Comparison of ENCODE assay signal across 12 cellular contexts in genomic region chr13:111043575-111043982, GRCh38.
DNase-seq lines count a peak whose midpoint lies in the region; ATAC-seq, FAIRE-seq and TF ChIP-seq lines count a peak whose summit lies in the region.
"Had no signal": no experiment of that assay in that cellular context is flagged by ENCODE, and none has a peak within 500 bp of the region (broad histone marks: within the 10 kb centered on the region; RNA-seq: fewer than 3 reads in every experiment).

No MANE protein-coding gene starts in this region.

- no peak overlapping the region for H2AFZ ChIP-seq in mammary epithelial cell (ENCODE audit: low read depth, low read length)

- POLR2A ChIA-PET in MCF 10A (lab: Yijun Ruan, JAX) = interaction anchor here (0.6 to 1.3 kb wide), 4 partner anchors 9 to 102 kb away, joined by 3 to 4 read pairs (median 3); no protein-coding TSS in a partner anchor

- H3K4me2 ChIP-seq in mammary epithelial cell (ENCODE audit: insufficient read depth, low read depth, low read length) = no peak overlapping the region

- no peaks in the 10 kb centered on the region for H3K4me1 ChIP-seq in mammary epithelial cell (ENCODE audit: insufficient read depth, low read length)
- H3K4me1 ChIP-seq in spleen = peaks cover 0 to 12% (median 0%) of the 10 kb centered on the region in 6 donors

- H3K27me3 Mint-ChIP-seq in MCF 10A (ENCODE audit: insufficient read depth, unreplicated experiment) = peaks cover 33% of the 10 kb centered on the region

- no peaks in the 10 kb centered on the region for H4K20me1 ChIP-seq in mammary epithelial cell (ENCODE audit: insufficient read depth, low read length)

- DNase-seq in mammary epithelial cell (peak; percentile 24), MCF 10A (ENCODE audit: unreplicated experiment) (no peak), NCI-H226 (peak; percentile 33), glomerular visceral epithelial cell (ENCODE audit: extremely low spot score) (peak; percentile 71), urothelium cell line (ENCODE audit: low spot score) (peak; percentile 75), spleen (no peak)
- DNase-seq in stimulated activated CD4-positive, alpha-beta T cell treated with anti-CD3 and anti-CD28 coated beads, Interleukin-4, amount 100 ng/mL, for 4 hours = no peak
- DNase-seq: activated T-cell treated with anti-CD3 and anti-CD28 coated beads, Interleukin-2, amount 50 U/mL, for 1 hour; dermis blood vessel endothelial cell; NCI-H2227 treated with DMSO at 0.1 percent for 48 hours; T-helper 1 cell had no signal

- CTCF ChIA-PET in mammary epithelial cell (lab: Charles Lee; ENCODE audit: low non-redundant PET) (interaction anchor here (0.6 kb wide), 1 partner anchor 24 kb away, joined by 4 read pairs; no protein-coding TSS in a partner anchor), MCF 10A (lab: Yijun Ruan, JAX) (interaction anchor here (2.2 kb wide), 1 partner anchor 24 kb away, joined by 5 read pairs; no protein-coding TSS in a partner anchor)

- peaks cover 14% of the 10 kb centered on the region for H3K4me1 Mint-ChIP-seq in MCF 10A (ENCODE audit: insufficient read depth, unreplicated experiment)

- peaks cover 2% of the 10 kb centered on the region for H3K27me3 ChIP-seq in mammary epithelial cell (ENCODE audit: insufficient read depth, low read length)
- peaks cover 0 to 6% (median 0%) of the 10 kb centered on the region in 7 donors for H3K27me3 ChIP-seq in spleen (replicated peaks in 1 of 7)

- no TSS peak for BruUV-seq in mammary epithelial cell (replicated peaks; lab: Mats Ljungman, UMichigan)
- no TSS peak for BruUV-seq in MCF 10A (replicated peaks; lab: Mats Ljungman, UMichigan)

- H3K27ac Mint-ChIP-seq in MCF 10A (ENCODE audit: low read depth, unreplicated experiment) = no peak overlapping the region

- H3K27ac ChIP-seq in mammary epithelial cell (ENCODE audit: insufficient read depth, low read depth, low read length) (no peak overlapping the region), spleen (no peak overlapping the region)

- TF ChIP-seq CTCF in mammary epithelial cell (conservative IDR thresholded peaks at IDR 0.05 in 1 of 2, IDR thresholded peaks at IDR 0.05 in 1 of 2; ENCODE audit: extremely low read depth in 1 of 2, insufficient read depth in 1 of 2, low read depth in 1 of 2, low read length in 2 of 2) = no peak
- no peak for TF ChIP-seq CTCF in MCF 10A (IDR thresholded peaks at IDR 0.05; ENCODE audit: unreplicated experiment)
- no peak for TF ChIP-seq CTCF in spleen (IDR thresholded peaks at IDR 0.05 in 8 of 11, conservative IDR thresholded peaks at IDR 0.05 in 3 of 11)

- H3K4me3 ChIP-seq in mammary epithelial cell (replicated peaks in 1 of 3; ENCODE audit: insufficient read depth in 1 of 3, low read depth in 2 of 3, low read length in 3 of 3) (no peak overlapping the region), spleen (no peak overlapping the region)

- H3K9ac ChIP-seq in mammary epithelial cell (ENCODE audit: insufficient read depth, low read length) = no peak overlapping the region

- H3K4me3 Mint-ChIP-seq in MCF 10A (ENCODE audit: unreplicated experiment) = no peak overlapping the region

- no peaks in the 10 kb centered on the region for H3K9me3 ChIP-seq in mammary epithelial cell (replicated peaks; ENCODE audit: insufficient read depth, low read length)
- no peaks in the 10 kb centered on the region for H3K9me3 ChIP-seq in spleen

- TF ChIP-seq POLR2A in spleen (IDR thresholded peaks at IDR 0.05) = no peak

- FAIRE-seq in urothelium cell line (lab: Jason Lieb, UNC) = no peak

- no peak; the same call in 2 of the 3 replicates for ATAC-seq in SK-N-SH treated with all-trans-retinoic acid at 6 μM for 48 hours

- intact Hi-C loops in mammary epithelial cell (cut with micrococcal nuclease) = no loop called here
- intact Hi-C loops in MCF 10A (cut with micrococcal nuclease) = no loop called here
- intact Hi-C loops in spleen (cut with DNase I; ENCODE audit: low total_unique reads) = loop anchor here (10.0 kb wide), 1 partner anchor 99 kb away; no protein-coding TSS in a partner anchor

- H3K79me2 ChIP-seq in mammary epithelial cell (ENCODE audit: insufficient read depth, low read length) = no peaks in the 10 kb centered on the region

- in situ Hi-C loops in mammary epithelial cell (cut with MboI; ENCODE audit: low sequenced_read_pairs in 2 of 2) = no loop called here

- peaks cover 10% of the 10 kb centered on the region for H3K9me3 Mint-ChIP-seq in MCF 10A (ENCODE audit: unreplicated experiment)

- H3K36me3 ChIP-seq in mammary epithelial cell (ENCODE audit: insufficient read depth, low read length) (no peaks in the 10 kb centered on the region), spleen (no peaks in the 10 kb centered on the region)

- no peaks in the 10 kb centered on the region for H3K36me3 Mint-ChIP-seq in MCF 10A (ENCODE audit: insufficient read depth, unreplicated experiment)

- dilution Hi-C loops in mammary epithelial cell (cut with HindIII; ENCODE audit: low sequenced_read_pairs) = no loop called here

- 71% methylated on average over 11 of the region's 12 CpGs for WGBS in mammary epithelial cell (ENCODE audit: low coverage, missing lambda C conversion rate)
- WGBS in spleen, 5 donors = 71 to 82% (median 79%) methylated on average over 12 of the region's 12 CpGs

TF ChIP-seq in SK-N-SH treated with all-trans-retinoic acid at 6 μM for 48 hours, 23 proteins besides CTCF, POLR2A, EP300 and RAD21:
- TF ChIP-seq GLIS3 (CRISPR knock-in tag; IDR thresholded peaks at IDR 0.05) (no peak), RARB (CRISPR knock-in tag; IDR thresholded peaks at IDR 0.05) (no peak), ZFP30 (CRISPR knock-in tag; IDR thresholded peaks at IDR 0.05) (no peak), TCF4 (CRISPR knock-in tag; IDR thresholded peaks at IDR 0.05; ENCODE audit: borderline replicate concordance) (no peak), TOX (CRISPR knock-in tag; IDR thresholded peaks at IDR 0.05; ENCODE audit: borderline replicate concordance) (no peak), POU6F1 (CRISPR knock-in tag; IDR thresholded peaks at IDR 0.05; ENCODE audit: borderline replicate concordance, low read depth) (no peak), ZNF70 (CRISPR knock-in tag; IDR thresholded peaks at IDR 0.05) (no peak), BACH2 (CRISPR knock-in tag; IDR thresholded peaks at IDR 0.05; ENCODE audit: borderline replicate concordance) (no peak), ARNTL (CRISPR knock-in tag; IDR thresholded peaks at IDR 0.05; ENCODE audit: borderline replicate concordance, low read depth) (no peak)
TF ChIP-seq in SK-N-SH treated with all-trans-retinoic acid at 6 μM for 48 hours: peak in this region for 0.

Comparison
In these comparisons a context has a peak if more than half of its experiments do, and no peak if none do; other contexts are left out.
1. DNase-seq: peak in mammary epithelial cell (single experiment), NCI-H226 (single experiment), glomerular visceral epithelial cell (single experiment) and urothelium cell line (single experiment); none in MCF 10A (single experiment), spleen (single experiment) and stimulated activated CD4-positive, alpha-beta T cell treated with anti-CD3 and anti-CD28 coated beads, Interleukin-4, amount 100 ng/mL, for 4 hours (0 of 2).